10 cellular contexts compared by ENCODE assay signal in genomic region chr21:31182231-31183129, GRCh38.
A peak's percentile ranks its signal among the peaks of the same experiment; 100 is the strongest.
DNase-seq lines count a peak whose midpoint lies in the region; ATAC-seq and TF ChIP-seq lines count a peak whose summit lies in the region.
"Had no signal": no experiment of that assay in that cellular context is flagged by ENCODE, and none has a peak within 500 bp of the region (broad histone marks: within the 10 kb centered on the region; RNA-seq: fewer than 3 reads in every experiment).

No MANE protein-coding gene starts in this region.

- H3K79me1 ChIP-seq in H9 (ENCODE audit: insufficient read depth, low read depth, low read length, poor library complexity, severe bottlenecking), result no peaks in the 10 kb centered on the region

- H2AFZ ChIP-seq in H9 (ENCODE audit: low read length), result no peak overlapping the region
- H2AFZ ChIP-seq: PC-9 had no signal

- peak; percentile 55 for ATAC-seq in activated naive CD8-positive, alpha-beta T cell treated with anti-CD3 and anti-CD28 coated beads, Interleukin-2, amount 10 ng/mL, durations not matched to agents 7 days and 5 days (ENCODE audit: low read depth)
- ATAC-seq in HG03521 (IDR thresholded peaks at IDR 0.05; ENCODE audit: unreplicated experiment), result no peak

- H3K18ac ChIP-seq in H9 (ENCODE audit: insufficient read length, low read depth, low read length), result no peak overlapping the region

- H4K5ac ChIP-seq in H9 (ENCODE audit: insufficient read length, low read depth, low read length), result no peak overlapping the region

- H3K4me3 Mint-ChIP-seq in H9, result no peak overlapping the region
- peak overlapping the region; percentile 74 for H3K4me3 Mint-ChIP-seq in activated CD4-positive, alpha-beta memory T cell treated with anti-CD3 and anti-CD28 coated beads for 36 hours
- H3K4me3 Mint-ChIP-seq in activated naive CD8-positive, alpha-beta T cell treated with anti-CD3 and anti-CD28 coated beads, Interleukin-2, amount 10 ng/mL, durations not matched to agents 7 days and 5 days, result peak overlapping the region; percentile 54

- TF ChIP-seq POLR2A in testis (IDR thresholded peaks at IDR 0.05), result no peak

- TF ChIP-seq CTCF in H9 (conservative IDR thresholded peaks at IDR 0.05) (no peak), testis (IDR thresholded peaks at IDR 0.05) (no peak)

- peak overlapping the region in 2 of 3 experiments; percentile 49 to 94; a peak in 3 of 7 replicates for H3K27ac Mint-ChIP-seq in H9
- peak overlapping the region; percentile 100 for H3K27ac Mint-ChIP-seq in activated CD4-positive, alpha-beta memory T cell treated with anti-CD3 and anti-CD28 coated beads for 36 hours
- H3K27ac Mint-ChIP-seq in activated naive CD8-positive, alpha-beta T cell treated with anti-CD3 and anti-CD28 coated beads, Interleukin-2, amount 10 ng/mL, durations not matched to agents 7 days and 5 days, result peak overlapping the region; percentile 87

- no peak overlapping the region for H3K23ac ChIP-seq in H9 (ENCODE audit: insufficient read length, low read depth, low read length)

- peaks cover 8 to 16% of the 10 kb centered on the region in 2 experiments for H3K4me1 Mint-ChIP-seq in H9
- H3K4me1 Mint-ChIP-seq in activated CD4-positive, alpha-beta memory T cell treated with anti-CD3 and anti-CD28 coated beads for 36 hours (ENCODE audit: low read depth), result peaks cover 71% of the 10 kb centered on the region
- peaks cover 52% of the 10 kb centered on the region for H3K4me1 Mint-ChIP-seq in activated naive CD8-positive, alpha-beta T cell treated with anti-CD3 and anti-CD28 coated beads, Interleukin-2, amount 10 ng/mL, durations not matched to agents 7 days and 5 days

- H3K4ac ChIP-seq in H9 (ENCODE audit: low read depth, low read length), result no peak overlapping the region

- H3K4me3 ChIP-seq in testis, result no peak overlapping the region
- H3K4me3 ChIP-seq: PC-9 had no signal

- no peaks in the 10 kb centered on the region for H3K9me3 Mint-ChIP-seq in H9
- no peaks in the 10 kb centered on the region for H3K9me3 Mint-ChIP-seq in activated CD4-positive, alpha-beta memory T cell treated with anti-CD3 and anti-CD28 coated beads for 36 hours
- no peaks in the 10 kb centered on the region for H3K9me3 Mint-ChIP-seq in activated naive CD8-positive, alpha-beta T cell treated with anti-CD3 and anti-CD28 coated beads, Interleukin-2, amount 10 ng/mL, durations not matched to agents 7 days and 5 days

- no peaks in the 10 kb centered on the region for H3K9me3 ChIP-seq in H9 (ENCODE audit: control insufficient read depth, low read depth, low read length)
- no peaks in the 10 kb centered on the region for H3K9me3 ChIP-seq in testis

- H3K79me2 ChIP-seq in H9 (ENCODE audit: insufficient read depth, low read length), result no peaks in the 10 kb centered on the region

- H3K27me3 Mint-ChIP-seq in H9 (ENCODE audit: low read depth), result no peaks in the 10 kb centered on the region
- H3K27me3 Mint-ChIP-seq in activated CD4-positive, alpha-beta memory T cell treated with anti-CD3 and anti-CD28 coated beads for 36 hours, result no peaks in the 10 kb centered on the region
- H3K27me3 Mint-ChIP-seq in activated naive CD8-positive, alpha-beta T cell treated with anti-CD3 and anti-CD28 coated beads, Interleukin-2, amount 10 ng/mL, durations not matched to agents 7 days and 5 days, result no peaks in the 10 kb centered on the region

- no peak overlapping the region for H4K91ac ChIP-seq in H9 (ENCODE audit: insufficient read length, low read depth, low read length)

- H3K27ac ChIP-seq in H9 (ENCODE audit: insufficient read length, low read depth, low read length) (no peak overlapping the region), testis (no peak overlapping the region)
- H3K27ac ChIP-seq: PC-9 had no signal

- H3K4me1 ChIP-seq in H9 (ENCODE audit: insufficient read depth, low read length) (peaks cover 2% of the 10 kb centered on the region; the same call in 1 of the 2 replicates), testis (no peaks in the 10 kb centered on the region)

- H3K9ac ChIP-seq in H9 (ENCODE audit: extremely low read depth, insufficient read length, low read length), result no peak overlapping the region

- no peaks in the 10 kb centered on the region for H3K36me3 ChIP-seq in testis (ENCODE audit: low read depth, missing control alignments)

- H2AK5ac ChIP-seq in H9 (ENCODE audit: insufficient read length, low read length), result no peak overlapping the region

- no peaks in the 10 kb centered on the region for H3K27me3 ChIP-seq in H9 (ENCODE audit: insufficient read depth, low read length)
- no peaks in the 10 kb centered on the region for H3K27me3 ChIP-seq in testis

- no peak overlapping the region for H4K8ac ChIP-seq in H9 (replicated peaks; ENCODE audit: insufficient read length, low read depth, low read length)

- no peaks in the 10 kb centered on the region for H4K20me1 ChIP-seq in H9 (ENCODE audit: control insufficient read depth, insufficient read depth, insufficient read length)

- DNase-seq in H9 (no peak), GOT3 (lab: John Stamatoyannopoulos, UW) (no peak), islet precursor cell (no peak), testis (no peak)
- peak; percentile 75 for DNase-seq in activated CD4-positive, alpha-beta memory T cell treated with anti-CD3 and anti-CD28 coated beads for 36 hours
- DNase-seq in activated naive CD8-positive, alpha-beta T cell treated with anti-CD3 and anti-CD28 coated beads, Interleukin-2, amount 10 ng/mL, durations not matched to agents 7 days and 5 days, result peak; percentile 57
- DNase-seq in stimulated activated CD4-positive, alpha-beta T cell treated with anti-CD3 and anti-CD28 coated beads, Interleukin-4, amount 100 ng/mL, for 24 hours, result peak; percentile 69
- DNase-seq: AML-193, PC-9 had no signal

- peaks cover 0 to 10% (median 7%) of the 10 kb centered on the region in 3 experiments; a peak in 5 of 7 replicates for H3K36me3 Mint-ChIP-seq in H9 (ENCODE audit: insufficient read depth in 1 of 3, low read depth in 3 of 3)
- peaks cover 49% of the 10 kb centered on the region for H3K36me3 Mint-ChIP-seq in activated CD4-positive, alpha-beta memory T cell treated with anti-CD3 and anti-CD28 coated beads for 36 hours
- peaks cover 5% of the 10 kb centered on the region for H3K36me3 Mint-ChIP-seq in activated naive CD8-positive, alpha-beta T cell treated with anti-CD3 and anti-CD28 coated beads, Interleukin-2, amount 10 ng/mL, durations not matched to agents 7 days and 5 days

- no peak overlapping the region for H3K4me2 ChIP-seq in H9 (ENCODE audit: insufficient read depth, insufficient read length, low read length)
- H3K4me2 ChIP-seq: PC-9 had no signal

- no peak overlapping the region for H3T11ph ChIP-seq in H9 (ENCODE audit: low read length)

- no CpG with 5 or more reads among the region's 24 CpGs for WGBS in H9 (ENCODE audit: extremely low coverage, insufficient read length, low lambda C conversion rate)
- WGBS in testis, 2 donors, result 89 to 90% methylated on average over 19 to 24 of the region's 24 CpGs

- H3K14ac ChIP-seq in H9 (ENCODE audit: insufficient read depth, low read length), result no peak overlapping the region; the same call in 1 of the 2 replicates

- no peak overlapping the region for H2BK15ac ChIP-seq in H9 (ENCODE audit: low read depth, low read length)

- CTCF ChIA-PET in activated CD4-positive, alpha-beta memory T cell treated with anti-CD3 and anti-CD28 coated beads for 36 hours (lab: Charles Lee), result interaction anchor here (0.6 to 6.1 kb wide), 11 partner anchors 9 to 398 kb away, joined by 3 to 50 read pairs (median 11); no protein-coding TSS in a partner anchor

- H3K56ac ChIP-seq in H9 (ENCODE audit: insufficient read length, low read depth, low read length), result no peak overlapping the region

- no peak overlapping the region for H2BK12ac ChIP-seq in H9 (ENCODE audit: insufficient read length, low read depth, low read length)

- H3K23me2 ChIP-seq in H9 (ENCODE audit: insufficient read length, low read depth, low read length, poor library complexity, severe bottlenecking), result no peaks in the 10 kb centered on the region

- intact Hi-C loops in activated CD4-positive, alpha-beta memory T cell treated with anti-CD3 and anti-CD28 coated beads for 36 hours (cut with micrococcal nuclease), result loop anchor here (2.0 to 5.0 kb wide), 6 partner anchors 144 to 550 kb away; partner anchors contain the start of genes SCAF4 and SOD1
- intact Hi-C loops in testis (cut with DNase I; ENCODE audit: low total_unique reads), result no loop called here

- no peak overlapping the region for H2BK120ac ChIP-seq in H9 (ENCODE audit: low read depth, low read length, poor library complexity, severe bottlenecking)

- H2BK5ac ChIP-seq in H9 (ENCODE audit: insufficient read length, low read length), result no peak overlapping the region

- H2BK20ac ChIP-seq in H9 (ENCODE audit: low read depth, low read length, poor library complexity, severe bottlenecking), result no peak overlapping the region

- POLR2A ChIA-PET in activated CD4-positive, alpha-beta memory T cell treated with anti-CD3 and anti-CD28 coated beads for 36 hours (lab: Charles Lee), result interaction anchor here (0.6 to 5.1 kb wide), 10 partner anchors 11 to 389 kb away, joined by 3 to 53 read pairs (median 4); no protein-coding TSS in a partner anchor
- POLR2A ChIA-PET in activated naive CD8-positive, alpha-beta T cell treated with anti-CD3 and anti-CD28 coated beads, Interleukin-2, amount 10 ng/mL, durations not matched to agents 7 days and 5 days (lab: Charles Lee), result interaction anchor here (0.9 to 2.4 kb wide), 2 partner anchors 10 to 50 kb away, joined by 3 to 9 read pairs; no protein-coding TSS in a partner anchor

Comparison
In these comparisons a context has a peak if more than half of its experiments do, and no peak if none do; other contexts are left out.
1. DNase-seq: peak in activated CD4-positive, alpha-beta memory T cell treated with anti-CD3 and anti-CD28 coated beads for 36 hours (single experiment), activated naive CD8-positive, alpha-beta T cell treated with anti-CD3 and anti-CD28 coated beads, Interleukin-2, amount 10 ng/mL, durations not matched to agents 7 days and 5 days (single experiment) and stimulated activated CD4-positive, alpha-beta T cell treated with anti-CD3 and anti-CD28 coated beads, Interleukin-4, amount 100 ng/mL, for 24 hours (single experiment); none in H9 (single experiment), GOT3 (single experiment), islet precursor cell (single experiment) and testis (single experiment).
2. H3K4me3 Mint-ChIP-seq: peak in activated CD4-positive, alpha-beta memory T cell treated with anti-CD3 and anti-CD28 coated beads for 36 hours (single experiment) and activated naive CD8-positive, alpha-beta T cell treated with anti-CD3 and anti-CD28 coated beads, Interleukin-2, amount 10 ng/mL, durations not matched to agents 7 days and 5 days (single experiment); none in H9 (0 of 2).
3. Peak in every context shown above with its lines, with median percentiles within 50 percentile points of each other: H3K27ac Mint-ChIP-seq.